ENCODE assay signal across 11 cellular contexts in genomic region chr17:6523330-6523729, GRCh38. TPM values are rescaled to one million over a fixed set of nuclear protein-coding genes. Genes with fewer than 3 reads are reported as not detected.
DNase-seq lines count a peak whose midpoint lies in the region; ATAC-seq and TF ChIP-seq lines count a peak whose summit lies in the region.
"Had no signal": no experiment of that assay in that cellular context is flagged by ENCODE, and none has a peak within 500 bp of the region (broad histone marks: within the 10 kb centered on the region; RNA-seq: fewer than 3 reads in every experiment).

No MANE protein-coding gene starts in this region.

- ATAC-seq in IMR-90 (ENCODE audit: low read depth) (peak; percentile 51; the same call in 1 of the 2 replicates), left colon (peak; percentile 69), HG02938 (IDR thresholded peaks at IDR 0.05; ENCODE audit: unreplicated experiment) (no peak)
- no peak for ATAC-seq in CD8-positive, alpha-beta T cell
- ATAC-seq: naive thymus-derived CD4-positive, alpha-beta T cell had no signal

- peaks cover 10% of the 10 kb centered on the region; the same call in 1 of the 2 replicates for H3K9me1 ChIP-seq in IMR-90 (ENCODE audit: insufficient read depth, low read length)

- H3K36me3 Mint-ChIP-seq in Caco-2 (ENCODE audit: insufficient read depth, unreplicated experiment) = no peaks in the 10 kb centered on the region
- no peaks in the 10 kb centered on the region for H3K36me3 Mint-ChIP-seq in CD8-positive, alpha-beta T cell

- peak overlapping the region; percentile 32 for H2AK9ac ChIP-seq in IMR-90 (replicated peaks; ENCODE audit: low read depth, low read length, poor library complexity)

- intact Hi-C loops in Caco-2 (cut with micrococcal nuclease; ENCODE audit: unreplicated experiment) (no loop called here), IMR-90 (cut with micrococcal nuclease) (no loop called here), left colon (cut with DNase I, micrococcal nuclease) (no loop called here), transverse colon (cut with DNase I; ENCODE audit: low total_unique reads) (no loop called here)
- intact Hi-C loops in CD8-positive, alpha-beta T cell (cut with DNase I, micrococcal nuclease) = no loop called here

- H3K36me3 ChIP-seq in Caco-2 (ENCODE audit: control insufficient read depth, insufficient read depth, low read length) (no peaks in the 10 kb centered on the region), IMR-90 (ENCODE audit: control insufficient read depth, insufficient read depth, low read length) (no peaks in the 10 kb centered on the region), transverse colon (no peaks in the 10 kb centered on the region)
- H3K36me3 ChIP-seq in CD8-positive, alpha-beta T cell (ENCODE audit: insufficient read depth, low read length) = no peaks in the 10 kb centered on the region
- H3K36me3 ChIP-seq: tibial artery had no signal

- H3K56ac ChIP-seq in IMR-90 (ENCODE audit: extremely low read depth, insufficient read depth, low read length) = no peak overlapping the region

- H4K5ac ChIP-seq in IMR-90 (ENCODE audit: low read depth, low read length) = no peak overlapping the region

- no peak for TF ChIP-seq EP300 in transverse colon (IDR thresholded peaks at IDR 0.05; ENCODE audit: low read depth)

- BruUV-seq in Caco-2 (replicated peaks; lab: Mats Ljungman, UMichigan) = no TSS peak
- no TSS peak for BruUV-seq in IMR-90 (replicated peaks; lab: Mats Ljungman, UMichigan)

- TF ChIP-seq POLR2A in IMR-90 (IDR thresholded peaks at IDR 0.05; ENCODE audit: low read depth, low read length) (no peak), transverse colon (IDR thresholded peaks at IDR 0.05) (no peak)

- H3K79me1 ChIP-seq in IMR-90 (ENCODE audit: low read depth in 1 of 2, low read length in 2 of 2) = no peaks in the 10 kb centered on the region

- no peak overlapping the region for H3K9ac ChIP-seq in IMR-90 (ENCODE audit: low read depth, low read length)

- DNase-seq in Caco-2 = peak in 1 of 2 experiments; percentile 42
- DNase-seq in IMR-90 = peak; percentile 26
- peak; percentile 28 for DNase-seq in coronary artery (ENCODE audit: low spot score)
- no peak for DNase-seq in left colon
- no peak for DNase-seq in transverse colon
- DNase-seq in CD8-positive, alpha-beta T cell = no peak
- DNase-seq in activated naive CD4-positive, alpha-beta T cell treated with anti-CD3 and anti-CD28 coated beads, Interleukin-2, amount 50 U/mL, for 16 hours = no peak
- DNase-seq: naive thymus-derived CD4-positive, alpha-beta T cell; NCI-H1092 treated with DMSO at 0.1 percent for 48 hours had no signal

- H3K27me3 ChIP-seq in Caco-2 (replicated peaks; ENCODE audit: control insufficient read depth, insufficient read depth, low read length) (no peaks in the 10 kb centered on the region), IMR-90 (ENCODE audit: control insufficient read depth, insufficient read depth, low read length) (no peaks in the 10 kb centered on the region), transverse colon (no peaks in the 10 kb centered on the region)
- H3K27me3 ChIP-seq in CD8-positive, alpha-beta T cell (ENCODE audit: insufficient read depth, low read length) = no peaks in the 10 kb centered on the region
- H3K27me3 ChIP-seq: tibial artery had no signal

- CTCF ChIA-PET in Caco-2 (lab: Charles Lee) (interaction anchor here (0.5 kb wide), 1 partner anchor 29 kb away, joined by 6 read pairs; no protein-coding TSS in a partner anchor), IMR-90 (lab: Yijun Ruan, JAX) (no interaction called here)
- CTCF ChIA-PET in CD8-positive, alpha-beta T cell (lab: Charles Lee) = no interaction called here

- H3K4me2 ChIP-seq in IMR-90 (ENCODE audit: low read depth, low read length) = no peak overlapping the region

- H3K9me3 ChIP-seq in Caco-2 (no peaks in the 10 kb centered on the region), IMR-90 (ENCODE audit: control insufficient read depth, insufficient read depth, low read length) (no peaks in the 10 kb centered on the region), transverse colon (no peaks in the 10 kb centered on the region)
- no peaks in the 10 kb centered on the region for H3K9me3 ChIP-seq in CD8-positive, alpha-beta T cell (ENCODE audit: low read length)
- H3K9me3 ChIP-seq: tibial artery had no signal

- no peaks in the 10 kb centered on the region for H3K27me3 Mint-ChIP-seq in Caco-2 (ENCODE audit: insufficient read depth, unreplicated experiment)
- no peaks in the 10 kb centered on the region for H3K27me3 Mint-ChIP-seq in CD8-positive, alpha-beta T cell (ENCODE audit: low read depth)
- H3K27me3 Mint-ChIP-seq: naive thymus-derived CD4-positive, alpha-beta T cell had no signal

- H2BK15ac ChIP-seq in IMR-90 (ENCODE audit: low read depth, low read length) = no peak overlapping the region

- no peak overlapping the region for H4K8ac ChIP-seq in IMR-90 (ENCODE audit: low read depth in 2 of 2, low read length in 2 of 2)

- no peak overlapping the region for H3K14ac ChIP-seq in IMR-90 (replicated peaks; ENCODE audit: low read depth, low read length)

- in situ Hi-C loops in IMR-90 (cut with MboI; ENCODE audit: low sequenced_read_pairs) (no loop called here), transverse colon (cut with MboI; ENCODE audit: low pct_ligation_motif_present in 1 of 4, low pct_unique_long_range_greater_than_20kb in 1 of 4, low sequenced_read_pairs in 3 of 4) (no loop called here)

- peak overlapping the region; percentile 45 for H3K27ac Mint-ChIP-seq in Caco-2 (ENCODE audit: unreplicated experiment)
- H3K27ac Mint-ChIP-seq in CD8-positive, alpha-beta T cell = no peak overlapping the region
- H3K27ac Mint-ChIP-seq: naive thymus-derived CD4-positive, alpha-beta T cell had no signal

- H3K23ac ChIP-seq in IMR-90 (ENCODE audit: low read depth, low read length) = no peak overlapping the region

- POLR2A ChIA-PET in Caco-2 (lab: Charles Lee) (no interaction called here), IMR-90 (lab: Charles Lee; ENCODE audit: unreplicated experiment) (no interaction called here)
- POLR2A ChIA-PET in CD8-positive, alpha-beta T cell (lab: Charles Lee) = no interaction called here

- H4K20me1 ChIP-seq in IMR-90 (ENCODE audit: insufficient read depth, low read length) = no peaks in the 10 kb centered on the region

- no peak overlapping the region for H2AK5ac ChIP-seq in IMR-90 (ENCODE audit: low read depth, low read length)

- H2BK120ac ChIP-seq in IMR-90 (ENCODE audit: low read depth, low read length) = no peak overlapping the region

- no CpG with 5 or more reads among the region's 3 CpGs for WGBS in IMR-90 (ENCODE audit: extremely low coverage in 2 of 2, insufficient read length in 1 of 2), 2 experiments
- WGBS in transverse colon (ENCODE audit: low coverage in 1 of 2), 2 donors = 76 to 100% methylated on average over 1 to 3 of the region's 3 CpGs

- dilution Hi-C loops in IMR-90 (cut with HindIII; ENCODE audit: low sequenced_read_pairs, unreplicated experiment) = no loop called here

- no peak overlapping the region for H3K18ac ChIP-seq in IMR-90 (ENCODE audit: low read depth, low read length)

- no peak overlapping the region for H2AFZ ChIP-seq in IMR-90 (replicated peaks; ENCODE audit: low read length, poor library complexity)

- H3K9me3 Mint-ChIP-seq in Caco-2 (ENCODE audit: unreplicated experiment) = peaks cover 7% of the 10 kb centered on the region
- H3K9me3 Mint-ChIP-seq in CD8-positive, alpha-beta T cell = peaks cover 2% of the 10 kb centered on the region

- peaks cover 8% of the 10 kb centered on the region for H3K4me1 Mint-ChIP-seq in Caco-2 (ENCODE audit: low read depth, unreplicated experiment)
- H3K4me1 Mint-ChIP-seq in CD8-positive, alpha-beta T cell (ENCODE audit: low read depth) = no peaks in the 10 kb centered on the region

- no peak overlapping the region for H3K4me3 Mint-ChIP-seq in Caco-2 (ENCODE audit: unreplicated experiment)
- no peak overlapping the region for H3K4me3 Mint-ChIP-seq in CD8-positive, alpha-beta T cell
- H3K4me3 Mint-ChIP-seq: naive thymus-derived CD4-positive, alpha-beta T cell had no signal

- no peak overlapping the region for H3K4ac ChIP-seq in IMR-90 (ENCODE audit: low read depth, low read length)

- H2BK5ac ChIP-seq in IMR-90 (ENCODE audit: low read depth, low read length, poor library complexity, severe bottlenecking) = no peak overlapping the region

- H3K4me1 ChIP-seq in Caco-2 (no peaks in the 10 kb centered on the region; the same call in 1 of the 2 replicates), IMR-90 (ENCODE audit: control insufficient read depth, insufficient read depth, low read length) (peaks cover 2% of the 10 kb centered on the region; the same call in 1 of the 2 replicates), transverse colon (no peaks in the 10 kb centered on the region)
- H3K4me1 ChIP-seq in CD8-positive, alpha-beta T cell (ENCODE audit: insufficient read depth, low read length) = no peaks in the 10 kb centered on the region
- H3K4me1 ChIP-seq: tibial artery had no signal

- H4K91ac ChIP-seq in IMR-90 (ENCODE audit: insufficient read depth, low read depth, low read length) = no peak overlapping the region

- no peak overlapping the region for H3K4me3 ChIP-seq in Caco-2 (ENCODE audit: low read depth, low read length)
- H3K4me3 ChIP-seq in IMR-90 (ENCODE audit: insufficient read depth, low read depth, low read length) = no peak overlapping the region
- H3K4me3 ChIP-seq in coronary artery = no peak overlapping the region
- H3K4me3 ChIP-seq in transverse colon = no peak overlapping the region
- no peak overlapping the region for H3K4me3 ChIP-seq in CD8-positive, alpha-beta T cell (ENCODE audit: low read depth, low read length)
- H3K4me3 ChIP-seq: tibial artery had no signal

- no peak for TF ChIP-seq RAD21 in IMR-90 (IDR thresholded peaks at IDR 0.05; ENCODE audit: low read length)

- no peak for TF ChIP-seq CTCF in Caco-2 (IDR thresholded peaks at IDR 0.05; ENCODE audit: insufficient read depth in 1 of 2, low read depth in 1 of 2, low read length in 1 of 2, severe bottlenecking in 1 of 2, unreplicated experiment in 1 of 2)
- TF ChIP-seq CTCF in IMR-90 (conservative IDR thresholded peaks at IDR 0.05; ENCODE audit: low read depth, low read length) = no peak
- no peak for TF ChIP-seq CTCF in coronary artery (IDR thresholded peaks at IDR 0.05)
- TF ChIP-seq CTCF in transverse colon (IDR thresholded peaks at IDR 0.05) = no peak
- no peak for TF ChIP-seq CTCF in CD8-positive, alpha-beta T cell (IDR thresholded peaks at IDR 0.05)

- H3K27ac ChIP-seq in IMR-90 (ENCODE audit: insufficient read depth, low read length) (no peak overlapping the region), coronary artery (no peak overlapping the region), transverse colon (no peak overlapping the region)
- no peak overlapping the region for H3K27ac ChIP-seq in CD8-positive, alpha-beta T cell (ENCODE audit: low read depth, low read length)
- H3K27ac ChIP-seq: tibial artery had no signal

- H2BK20ac ChIP-seq in IMR-90 (ENCODE audit: low read depth, low read length) = no peak overlapping the region

TF ChIP-seq in IMR-90, 13 proteins besides CTCF, POLR2A, EP300 and RAD21 (continues in another document):
- TF ChIP-seq CHD1 (IDR thresholded peaks at IDR 0.05; ENCODE audit: low read depth, low read length) = no peak

RNA-seq across cellular contexts. Expression of gene PITPNM3, which starts 33.0 kb away (rescaled TPM):
- 0.32 and 0.50 TPM in 2 replicates for total RNA-seq in Caco-2 (2022)
- 0.54 and 0.56 TPM in 2 replicates for total RNA-seq in IMR-90 (2012; rRNA removed)
- 1.7 and 2.0 TPM in 2 replicates for polyA plus RNA-seq in IMR-90 (2012; rRNA removed)
- 0.64 and 1.1 TPM in 2 replicates for polyA plus RNA-seq in IMR-90 (2012; cell fraction: cytosol; rRNA removed)
- polyA plus RNA-seq in IMR-90 (2012; cell fraction: nucleus; rRNA removed; ENCODE audit: low replicate concordance) = 2.9 and 5.2 TPM in 2 replicates
- total RNA-seq in left colon = 10 to 100 TPM; 13.7 to 19.0 TPM
- 10 to 100 TPM; 12.7 to 51.6 (median 29.7) TPM for total RNA-seq in transverse colon
- under 1 TPM; 0.25 to 0.30 TPM for total RNA-seq in CD8-positive, alpha-beta T cell

Comparison
In these comparisons a context has a peak if more than half of its experiments do, and no peak if none do; other contexts are left out.
1. DNase-seq: peak in IMR-90 (single experiment) and coronary artery (single experiment); none in left colon (0 of 2), transverse colon (single experiment), CD8-positive, alpha-beta T cell (0 of 7) and activated naive CD4-positive, alpha-beta T cell treated with anti-CD3 and anti-CD28 coated beads, Interleukin-2, amount 50 U/mL, for 16 hours (single experiment).
2. ATAC-seq: peak in IMR-90 (single experiment) and left colon (single experiment); none in HG02938 (single experiment) and CD8-positive, alpha-beta T cell (single experiment).